2 cellular contexts compared by ENCODE assay signal in the genomic region with DNA sequence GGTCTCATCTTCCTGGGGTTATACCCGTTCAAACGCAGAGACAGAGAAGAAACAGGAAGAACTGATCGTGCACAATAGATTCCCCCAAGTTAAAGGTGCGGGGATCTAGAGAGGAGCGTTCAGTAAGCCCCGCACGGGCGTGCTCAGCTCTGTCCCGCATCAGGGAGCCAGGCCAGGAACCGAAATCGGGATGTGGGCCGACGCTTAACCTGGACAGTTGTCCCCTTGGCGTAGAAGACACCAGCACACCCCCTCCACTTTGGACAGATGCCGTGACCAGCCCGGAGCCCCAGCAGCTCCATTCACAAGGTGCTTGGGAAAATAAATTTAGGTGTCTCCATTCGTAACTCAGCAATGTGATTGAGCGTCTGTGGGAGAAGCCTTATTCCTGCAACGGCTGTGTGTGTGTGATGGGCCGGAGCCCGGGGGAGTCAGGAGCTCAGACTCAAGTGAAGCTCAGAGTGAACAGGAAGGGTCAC.
TF ChIP-seq lines count a peak whose summit lies in the region.

No MANE protein-coding gene starts in this region.

TF ChIP-seq in HCT116, 20 proteins besides CTCF, POLR2A, EP300 and RAD21:
- TF ChIP-seq, protein P1, sequence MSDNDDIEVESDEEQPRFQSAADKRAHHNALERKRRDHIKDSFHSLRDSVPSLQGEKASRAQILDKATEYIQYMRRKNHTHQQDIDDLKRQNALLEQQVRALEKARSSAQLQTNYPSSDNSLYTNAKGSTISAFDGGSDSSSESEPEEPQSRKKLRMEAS (IDR thresholded peaks at IDR 0.05), result no peak

TF ChIP-seq in K562, 482 proteins besides CTCF, POLR2A, EP300 and RAD21:
- TF ChIP-seq ZNF584 (CRISPR knock-in tag; IDR thresholded peaks at IDR 0.05; ENCODE audit: low read depth) (no peak), PRPF4 (IDR thresholded peaks at IDR 0.05; ENCODE audit: insufficient read depth, low read depth, low read length, poor library complexity, severe bottlenecking) (no peak), CHD4 (IDR thresholded peaks at IDR 0.05; ENCODE audit: insufficient read depth, insufficient replicate concordance, low read depth, low read length, poor library complexity, severe bottlenecking) (no peak), ZNF780A (CRISPR knock-in tag; IDR thresholded peaks at IDR 0.05) (no peak), ESRRA (IDR thresholded peaks at IDR 0.05; ENCODE audit: borderline replicate concordance, low read depth) (no peak), ZNF165 (CRISPR knock-in tag; IDR thresholded peaks at IDR 0.05; ENCODE audit: borderline replicate concordance) (0 out of 2 replicates have a peak, but pooled peaks have one; percentile 4), HDAC1 (IDR thresholded peaks at IDR 0.05) (no peak)
- TF ChIP-seq, protein P2, sequence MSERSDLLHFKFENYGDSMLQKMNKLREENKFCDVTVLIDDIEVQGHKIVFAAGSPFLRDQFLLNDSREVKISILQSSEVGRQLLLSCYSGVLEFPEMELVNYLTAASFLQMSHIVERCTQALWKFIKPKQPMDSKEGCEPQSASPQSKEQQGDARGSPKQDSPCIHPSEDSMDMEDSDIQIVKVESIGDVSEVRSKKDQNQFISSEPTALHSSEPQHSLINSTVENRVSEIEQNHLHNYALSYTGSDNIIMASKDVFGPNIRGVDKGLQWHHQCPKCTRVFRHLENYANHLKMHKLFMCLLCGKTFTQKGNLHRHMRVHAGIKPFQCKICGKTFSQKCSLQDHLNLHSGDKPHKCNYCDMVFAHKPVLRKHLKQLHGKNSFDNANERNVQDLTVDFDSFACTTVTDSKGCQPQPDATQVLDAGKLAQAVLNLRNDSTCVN (CRISPR knock-in tag; IDR thresholded peaks at IDR 0.05), result no peak
